In genomic region chr1:10721381-10722321, GRCh38 we compare ENCODE assay signal across 25 cellular contexts.
DNase-seq lines count a peak whose midpoint lies in the region; ATAC-seq, FAIRE-seq and TF ChIP-seq lines count a peak whose summit lies in the region.
"Had no signal": no experiment of that assay in that cellular context is flagged by ENCODE, and none has a peak within 500 bp of the region (broad histone marks: within the 10 kb centered on the region; RNA-seq: fewer than 3 reads in every experiment).

No MANE protein-coding gene starts in this region.

- no peak overlapping the region for H3K27ac ChIP-seq in HEK293 (ENCODE audit: extremely low read depth, low read depth, low read length)
- H3K27ac ChIP-seq in kidney (ENCODE audit: low read depth in 2 of 2, low read length in 2 of 2): peak overlapping the region; percentile 19 to 71
- H3K27ac ChIP-seq: dorsolateral prefrontal cortex had no signal

- H3K36me3 ChIP-seq in HEK293 (ENCODE audit: control insufficient read depth in 2 of 2, insufficient read depth in 1 of 2, low read length in 2 of 2): no peaks in the 10 kb centered on the region
- H3K36me3 ChIP-seq in kidney (ENCODE audit: control insufficient read depth in 1 of 2, insufficient read depth in 2 of 2, low read length in 2 of 2): no peaks in the 10 kb centered on the region
- H3K36me3 ChIP-seq: upper lobe of left lung had no signal

- TF ChIP-seq CTCF in HEK293 (tag by site-specific recombination; IDR thresholded peaks at IDR 0.05) (no peak), WTC11 (IDR thresholded peaks at IDR 0.05) (no peak), kidney (IDR thresholded peaks at IDR 0.05; ENCODE audit: borderline replicate concordance, extremely low read depth, insufficient read depth) (no peak)

- no peaks in the 10 kb centered on the region for H3K9me3 ChIP-seq in HEK293 (ENCODE audit: control insufficient read depth, insufficient read depth, low read depth, low read length)
- H3K9me3 ChIP-seq in kidney (ENCODE audit: control insufficient read depth in 1 of 2, low read length in 2 of 2): no peaks in the 10 kb centered on the region
- H3K9me3 ChIP-seq: upper lobe of left lung had no signal

- intact Hi-C loops in kidney (cut with DNase I): no loop called here

- CTCF ChIA-PET in HEK293 (lab: Yijun Ruan, JAX): no interaction called here
- CTCF ChIA-PET in WTC11 (lab: Charles Lee): interaction anchor here (0.7 to 1.1 kb wide), 2 partner anchors 32 to 227 kb away, joined by 3 read pairs; no protein-coding TSS in a partner anchor

- FAIRE-seq in kidney (lab: Jason Lieb, UNC): no peak

- H3K27me3 Mint-ChIP-seq in WTC11 (ENCODE audit: low read depth): no peaks in the 10 kb centered on the region
- H3K27me3 Mint-ChIP-seq in activated T-helper 17 cell treated with anti-CD3 and anti-CD28 coated beads, Interleukin-2, amount 50 U/mL, for 72 hours: no peaks in the 10 kb centered on the region

- H3K4me3 Mint-ChIP-seq in WTC11: no peak overlapping the region
- H3K4me3 Mint-ChIP-seq in activated T-helper 17 cell treated with anti-CD3 and anti-CD28 coated beads, Interleukin-2, amount 50 U/mL, for 72 hours: no peak overlapping the region
- H3K4me3 Mint-ChIP-seq: CD8-positive, alpha-beta T cell; central memory CD8-positive, alpha-beta T cell; nephron progenitor cell; stimulated activated naive CD8-positive, alpha-beta T cell treated with anti-CD3 and anti-CD28 coated beads, Interleukin-15, amount 100 ng/mL, for 72 hours had no signal

- peak overlapping the region; percentile 1 for H3K27ac Mint-ChIP-seq in WTC11
- no peak overlapping the region for H3K27ac Mint-ChIP-seq in activated T-helper 17 cell treated with anti-CD3 and anti-CD28 coated beads, Interleukin-2, amount 50 U/mL, for 72 hours
- H3K27ac Mint-ChIP-seq: CD8-positive, alpha-beta T cell; nephron progenitor cell; stimulated activated naive CD8-positive, alpha-beta T cell treated with anti-CD3 and anti-CD28 coated beads, Interleukin-15, amount 100 ng/mL, for 72 hours had no signal

- H3K36me3 Mint-ChIP-seq in WTC11: no peaks in the 10 kb centered on the region
- no peaks in the 10 kb centered on the region for H3K36me3 Mint-ChIP-seq in activated T-helper 17 cell treated with anti-CD3 and anti-CD28 coated beads, Interleukin-2, amount 50 U/mL, for 72 hours (ENCODE audit: low read depth)
- H3K36me3 Mint-ChIP-seq: CD8-positive, alpha-beta T cell had no signal

- peak; percentile 68 for ATAC-seq in WTC11
- no peak for ATAC-seq in activated T-helper 17 cell treated with anti-CD3 and anti-CD28 coated beads, Interleukin-2, amount 50 U/mL, for 72 hours (replicated peaks)
- ATAC-seq: CD8-positive, alpha-beta T cell; left colon; stimulated activated naive CD8-positive, alpha-beta T cell treated with anti-CD3 and anti-CD28 coated beads, Interleukin-15, amount 100 ng/mL, for 72 hours had no signal

- H3K4me3 ChIP-seq in HEK293 (ENCODE audit: low read depth, low read length): no peak overlapping the region
- H3K4me3 ChIP-seq in kidney (ENCODE audit: low read length in 2 of 2): no peak overlapping the region
- H3K4me3 ChIP-seq: dorsolateral prefrontal cortex, upper lobe of left lung had no signal

- POLR2A ChIA-PET in HEK293 (lab: Yijun Ruan, JAX) (no interaction called here), WTC11 (lab: Charles Lee) (no interaction called here)

- H3K4me1 ChIP-seq in HEK293 (ENCODE audit: control insufficient read depth, insufficient read depth, low read length): peaks cover 8% of the 10 kb centered on the region
- peaks cover 29 to 33% of the 10 kb centered on the region in 2 donors for H3K4me1 ChIP-seq in kidney (ENCODE audit: control insufficient read depth in 1 of 2, insufficient read depth in 1 of 2, low read depth in 1 of 2, low read length in 2 of 2)

- H3K9ac ChIP-seq in kidney (ENCODE audit: low read length in 2 of 2): peak overlapping the region in 1 of 2 donors; percentile 34

- no peaks in the 10 kb centered on the region for H3K9me3 Mint-ChIP-seq in WTC11
- H3K9me3 Mint-ChIP-seq in activated T-helper 17 cell treated with anti-CD3 and anti-CD28 coated beads, Interleukin-2, amount 50 U/mL, for 72 hours: no peaks in the 10 kb centered on the region
- H3K9me3 Mint-ChIP-seq: CD8-positive, alpha-beta T cell; central memory CD8-positive, alpha-beta T cell; nephron progenitor cell; stimulated activated naive CD8-positive, alpha-beta T cell treated with anti-CD3 and anti-CD28 coated beads, Interleukin-15, amount 100 ng/mL, for 72 hours had no signal

- H3K4me1 Mint-ChIP-seq in WTC11: peaks cover 27% of the 10 kb centered on the region
- no peaks in the 10 kb centered on the region for H3K4me1 Mint-ChIP-seq in activated T-helper 17 cell treated with anti-CD3 and anti-CD28 coated beads, Interleukin-2, amount 50 U/mL, for 72 hours
- H3K4me1 Mint-ChIP-seq: central memory CD8-positive, alpha-beta T cell; stimulated activated naive CD8-positive, alpha-beta T cell treated with anti-CD3 and anti-CD28 coated beads, Interleukin-15, amount 100 ng/mL, for 72 hours had no signal

- peak; percentile 65 for DNase-seq in DMS53 (lab: John Stamatoyannopoulos, UW)
- DNase-seq in WTC11 (ENCODE audit: low spot score): peak; percentile 61
- peak; percentile 73 for DNase-seq in kidney
- DNase-seq in D341Med (ENCODE audit: low spot score): no peak
- DNase-seq in DMS153 (lab: John Stamatoyannopoulos, UW): no peak
- no peak for DNase-seq in NCI-H2107 (lab: John Stamatoyannopoulos, UW)
- DNase-seq: activated gamma-delta T cell; CD8-positive, alpha-beta T cell; DND-41; dorsolateral prefrontal cortex; foreskin melanocyte; HCEC 1CT; Karpas-422; left colon; NCI-H1092 treated with DMSO at 0.1 percent for 48 hours; NCI-H2081 treated with DMSO at 0.1 percent for 48 hours; NCI-H526 treated with DMSO at 0.1 percent for 48 hours; nephron progenitor cell; SHP77 treated with DMSO at 0.1 percent for 48 hours; stimulated activated CD4-positive, alpha-beta T cell treated with anti-CD3 and anti-CD28 coated beads, Interleukin-4, amount 100 ng/mL, for 24 hours; stimulated activated naive CD8-positive, alpha-beta T cell treated with anti-CD3 and anti-CD28 coated beads, Interleukin-15, amount 100 ng/mL, for 72 hours; upper lobe of left lung had no signal

TF ChIP-seq in HEK293, 187 proteins besides CTCF, POLR2A, EP300 and RAD21:
- TF ChIP-seq ZNF146 (tag by site-specific recombination; IDR thresholded peaks at IDR 0.05) (no peak), SCRT2 (tag by site-specific recombination; IDR thresholded peaks at IDR 0.05) (peak; percentile 87), ZNF558 (tag by site-specific recombination; IDR thresholded peaks at IDR 0.05) (no peak), SCRT1 (tag by site-specific recombination; IDR thresholded peaks at IDR 0.05; ENCODE audit: borderline replicate concordance) (peak; percentile 82), ZFP41 (tag by site-specific recombination; IDR thresholded peaks at IDR 0.05; ENCODE audit: borderline replicate concordance) (no peak)

TF ChIP-seq in WTC11, 78 proteins besides CTCF, POLR2A, EP300 and RAD21:
- TF ChIP-seq CREM (CRISPR knock-in tag; IDR thresholded peaks at IDR 0.05) (no peak), ELF4 (CRISPR knock-in tag; IDR thresholded peaks at IDR 0.05; ENCODE audit: low read depth) (no peak), USF1 (CRISPR knock-in tag; IDR thresholded peaks at IDR 0.05) (no peak)

Comparison
In these comparisons a context has a peak if more than half of its experiments do, and no peak if none do; other contexts are left out.
1. DNase-seq: peak in DMS53 (single experiment), WTC11 (single experiment) and kidney (single experiment); none in D341Med (single experiment), DMS153 (single experiment) and NCI-H2107 (single experiment).